21 cellular contexts compared by ENCODE assay signal in the genomic region with DNA sequence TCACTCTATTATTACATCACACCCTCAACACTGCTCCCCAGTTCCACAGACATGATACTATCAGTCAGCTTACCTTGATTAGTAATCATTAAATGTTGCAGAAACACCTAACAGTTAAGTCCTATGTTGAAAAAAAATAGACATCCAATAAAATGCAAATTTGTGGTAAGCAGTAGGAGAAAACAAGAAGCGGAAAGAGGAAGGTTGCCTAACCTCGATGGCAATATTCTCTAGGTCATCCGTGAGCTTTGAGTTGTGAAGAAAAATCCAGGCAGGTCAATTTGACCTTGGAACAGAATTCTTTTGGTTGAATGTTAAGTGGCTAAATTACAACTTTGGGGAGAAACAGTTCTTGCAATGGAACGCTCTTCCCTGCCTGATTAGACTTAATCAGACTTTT.
DNase-seq lines count a peak whose midpoint lies in the region; ATAC-seq and TF ChIP-seq lines count a peak whose summit lies in the region.
"Had no signal": no experiment of that assay in that cellular context is flagged by ENCODE, and none has a peak within 500 bp of the region (broad histone marks: within the 10 kb centered on the region; RNA-seq: fewer than 3 reads in every experiment).

No MANE protein-coding gene starts in this region.

- H3K4me1 ChIP-seq in DOHH2 (ENCODE audit: control insufficient read depth, low read length), result peaks cover 44% of the 10 kb centered on the region
- H3K4me1 ChIP-seq in mesenchymal stem cell (ENCODE audit: control insufficient read depth, insufficient read depth, low read depth, low read length), result peaks cover 14% of the 10 kb centered on the region
- peaks cover 0 to 9% of the 10 kb centered on the region in 2 donors for H3K4me1 ChIP-seq in ascending aorta

- H3K27me3 ChIP-seq in DOHH2 (ENCODE audit: control insufficient read depth, low read length) (no peaks in the 10 kb centered on the region), mesenchymal stem cell (ENCODE audit: control insufficient read depth in 1 of 2, insufficient read depth in 1 of 2, low read length in 2 of 2) (peaks cover 0 to 2% of the 10 kb centered on the region in 2 experiments), ascending aorta (no peaks in the 10 kb centered on the region)

- TF ChIP-seq CTCF in DOHH2 (IDR thresholded peaks at IDR 0.05; ENCODE audit: low read depth, low read length, poor library complexity, severe bottlenecking) (no peak), NB4 (IDR thresholded peaks at IDR 0.05; ENCODE audit: low read depth, low read length) (no peak), ascending aorta (IDR thresholded peaks at IDR 0.05) (no peak)

- peaks cover 9% of the 10 kb centered on the region for H4K20me1 ChIP-seq in DOHH2 (ENCODE audit: control insufficient read depth, insufficient read depth, low read depth, low read length)

- H3K9ac ChIP-seq in mesenchymal stem cell (ENCODE audit: low read length), result no peak overlapping the region

- no peak overlapping the region for H3K14ac ChIP-seq in mesenchymal stem cell (ENCODE audit: low read length in 2 of 2)

- H3K4me2 ChIP-seq in DOHH2 (ENCODE audit: low read length) (peak overlapping the region; percentile 61), mesenchymal stem cell (ENCODE audit: low read length, poor library complexity, severe bottlenecking) (no peak overlapping the region)

- no peak overlapping the region for H2BK12ac ChIP-seq in mesenchymal stem cell (ENCODE audit: low read length in 2 of 2)

- no peak for ATAC-seq in GM18517 (IDR thresholded peaks at IDR 0.05; ENCODE audit: unreplicated experiment)
- ATAC-seq: activated CD4-positive, CD25-positive, alpha-beta regulatory T cell treated with anti-CD3 and anti-CD28 coated beads, Interleukin-2, amount 50 U/mL, for 24 hours; activated T-cell treated with anti-CD3 and anti-CD28 coated beads, Interleukin-2, amount 50 U/mL, for 72 hours; left colon; natural killer cell treated with Interleukin-12 subunit alpha and Interleukin-12 subunit beta and Interleukin-15 and Interleukin-18, amount 100 ng/mL, for 72 hours; PC-3; stimulated activated effector memory CD8-positive, alpha-beta T cell treated with anti-CD3 and anti-CD28 coated beads, Interleukin-12 subunit alpha, Interleukin-12 subunit beta, amount 100 ng/mL, for 72 hours had no signal

- no peak overlapping the region for H2AFZ ChIP-seq in mesenchymal stem cell (ENCODE audit: low read depth, low read length)

- H3K79me1 ChIP-seq in mesenchymal stem cell (replicated peaks; ENCODE audit: low read length, poor library complexity, severe bottlenecking), result peaks cover 22% of the 10 kb centered on the region

- H2BK120ac ChIP-seq in mesenchymal stem cell (ENCODE audit: low read depth, low read length), result no peak overlapping the region

- TF ChIP-seq POLR2A in NB4 (IDR thresholded peaks at IDR 0.05; ENCODE audit: extremely low read depth, insufficient read length), result no peak

- no peaks in the 10 kb centered on the region for H3K36me3 ChIP-seq in DOHH2 (ENCODE audit: control insufficient read depth, low read length)
- H3K36me3 ChIP-seq in mesenchymal stem cell (ENCODE audit: control insufficient read depth in 1 of 2, insufficient read depth in 2 of 2, low read depth in 1 of 2, low read length in 2 of 2), result no peaks in the 10 kb centered on the region
- H3K36me3 ChIP-seq in ascending aorta, result no peaks in the 10 kb centered on the region
- H3K36me3 ChIP-seq: thoracic aorta had no signal

- H3K27ac ChIP-seq in DOHH2 (ENCODE audit: low read depth, low read length) (peak overlapping the region; percentile 15; the same call in 1 of the 2 replicates), mesenchymal stem cell (ENCODE audit: low read length, poor library complexity, severe bottlenecking) (peak overlapping the region; percentile 53), ascending aorta (no peak overlapping the region)
- H3K27ac ChIP-seq: thoracic aorta had no signal

- H3K4me3 ChIP-seq in DOHH2 (ENCODE audit: low read length) (peak overlapping the region; percentile 47), NB4 (ENCODE audit: low read depth, low read length) (no peak overlapping the region), mesenchymal stem cell (ENCODE audit: insufficient read depth in 1 of 2, low read depth in 1 of 2, low read length in 2 of 2) (no peak overlapping the region), ascending aorta (no peak overlapping the region)
- H3K4me3 ChIP-seq: thoracic aorta had no signal

- H3K79me2 ChIP-seq in DOHH2 (ENCODE audit: control insufficient read depth, low read length), result no peaks in the 10 kb centered on the region

- H2BK5ac ChIP-seq in mesenchymal stem cell (ENCODE audit: low read depth, low read length, poor library complexity, severe bottlenecking), result no peak overlapping the region

- no peak overlapping the region for H3K23ac ChIP-seq in mesenchymal stem cell (ENCODE audit: low read length in 2 of 2)

- DNase-seq in NB4 (ENCODE audit: low read depth) (peak; percentile 37), SKM-1 treated with dmso at 0.1 percent for 144 hours (lab: John Stamatoyannopoulos, UW; ENCODE audit: unreplicated experiment) (peak; percentile 62), mesenchymal stem cell (peak; percentile 24), ascending aorta (ENCODE audit: low spot score in 2 of 2) (no peak), putamen (ENCODE audit: low spot score) (no peak), SK-N-DZ (ENCODE audit: low spot score) (no peak)
- DNase-seq: activated T-cell treated with anti-CD3 and anti-CD28 coated beads, Interleukin-2, amount 50 U/mL, for 72 hours; CD8-positive, alpha-beta memory T cell; DMS53; GOT3; KG1; left colon; NCI-H1417; PC-3; SHP77 treated with DMSO at 0.1 percent for 48 hours had no signal

- H2AK5ac ChIP-seq in mesenchymal stem cell (ENCODE audit: low read length, severe bottlenecking), result peak overlapping the region; percentile 50

- H3K4ac ChIP-seq in mesenchymal stem cell (ENCODE audit: low read depth in 1 of 2, low read length in 2 of 2), result no peak overlapping the region

- H3F3A ChIP-seq in DOHH2 (ENCODE audit: control insufficient read depth, insufficient read depth), result peaks cover 8% of the 10 kb centered on the region; the same call in 1 of the 2 replicates

- H3K9me3 ChIP-seq in DOHH2 (ENCODE audit: control insufficient read depth, insufficient read depth, low read length), result no peaks in the 10 kb centered on the region
- H3K9me3 ChIP-seq in mesenchymal stem cell (ENCODE audit: control insufficient read depth, low read length), result no peaks in the 10 kb centered on the region
- no peaks in the 10 kb centered on the region for H3K9me3 ChIP-seq in ascending aorta
- H3K9me3 ChIP-seq: thoracic aorta had no signal

- no peaks in the 10 kb centered on the region for H3K9me2 ChIP-seq in DOHH2 (replicated peaks; ENCODE audit: control insufficient read depth, low read length)

- intact Hi-C loops in ascending aorta (cut with DNase I), result no loop called here

- no peak overlapping the region for H4K91ac ChIP-seq in mesenchymal stem cell (ENCODE audit: low read length)

- WGBS in mesenchymal stem cell, result 89% methylated on average over 3 of the region's 4 CpGs

- H4K8ac ChIP-seq in mesenchymal stem cell (ENCODE audit: low read length), result no peak overlapping the region

- no peak overlapping the region for H2BK15ac ChIP-seq in mesenchymal stem cell (ENCODE audit: low read depth, poor library complexity, severe bottlenecking)

- H3K18ac ChIP-seq in mesenchymal stem cell (ENCODE audit: low read depth in 1 of 2, low read length in 2 of 2), result no peak overlapping the region

Comparison
In these comparisons a context has a peak if more than half of its experiments do, and no peak if none do; other contexts are left out.
1. H3K27ac ChIP-seq: peak in DOHH2 (single experiment) and mesenchymal stem cell (single experiment); none in ascending aorta (0 of 2).
2. DNase-seq: peak in NB4 (single experiment), SKM-1 treated with dmso at 0.1 percent for 144 hours (single experiment) and mesenchymal stem cell (single experiment); none in ascending aorta (0 of 2), putamen (single experiment) and SK-N-DZ (single experiment).